Comparison of ENCODE assay signal across 26 cellular contexts in the genomic region with DNA sequence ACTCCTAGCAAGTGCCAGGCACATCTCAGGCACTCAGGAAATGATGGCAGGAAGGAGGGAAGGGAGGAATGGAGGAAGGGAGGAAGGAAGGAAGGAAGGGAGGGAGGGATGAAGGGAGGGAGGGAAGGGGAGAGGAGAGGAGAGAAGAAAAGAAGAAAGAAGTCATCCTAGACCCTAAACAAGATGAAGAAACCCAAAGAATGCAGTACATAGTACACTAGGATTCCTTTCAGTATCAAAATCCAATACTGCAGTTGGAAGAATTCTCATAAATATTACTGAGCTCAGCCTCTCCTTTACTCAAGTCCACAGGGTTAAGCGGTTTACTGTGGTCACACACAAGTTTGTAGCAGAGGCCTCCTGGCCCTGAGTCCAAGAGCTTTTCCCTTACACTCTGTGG.
"Had no signal": no experiment of that assay in that cellular context is flagged by ENCODE, and none has a peak within 500 bp of the region (broad histone marks: within the 10 kb centered on the region; RNA-seq: fewer than 3 reads in every experiment).

No MANE protein-coding gene starts in this region.

- DNase-seq: stimulated activated CD4-positive, alpha-beta T cell treated with anti-CD3 and anti-CD28 coated beads, Interleukin-2, amount 100 ng/mL, for 48 hours; stimulated activated CD4-positive, alpha-beta T cell treated with anti-CD3 and anti-CD28 coated beads, Interleukin-4, amount 100 ng/mL, for 1 hour; stimulated activated CD4-positive, alpha-beta T cell treated with anti-CD3 and anti-CD28 coated beads, Interleukin-4, amount 100 ng/mL, for 24 hours; stimulated activated CD4-positive, alpha-beta T cell treated with anti-CD3 and anti-CD28 coated beads, Interleukin-4, amount 100 ng/mL, for 4 hours; stimulated activated CD8-positive, alpha-beta memory T cell treated with anti-CD3 and anti-CD28 coated beads, Interleukin-4, amount 100 ng/mL, for 48 hours; stimulated activated naive B cell treated with anti-CD40 and anti-IgM and Interleukin-4, amounts not matched to agents 10 μg/mL and 1 μg/mL and 100 μg/mL, for 72 hours; stimulated activated naive CD4-positive, alpha-beta T cell treated with Interleukin-2 at 50 U/mL for 16 hours; stimulated activated naive CD8-positive, alpha-beta T cell treated with anti-CD3 and anti-CD28 coated beads, Interleukin-15, amount 100 ng/mL, for 72 hours; stimulated activated naive CD8-positive, alpha-beta T cell treated with anti-CD3 and anti-CD28 coated beads, Interleukin-15, Interleukin-2, amounts not matched to agents 100 U/mL and 50 U/mL, for 24 hours; stomach; substantia nigra; testis; thyroid gland; tibial artery; transverse colon; trophoblast cell; upper lobe of left lung; upper lobe of right lung; uterus had no signal

- H3K36me3 ChIP-seq: stomach, suprapubic skin, thoracic aorta, thyroid gland, tibial artery, tibial nerve, transverse colon, upper lobe of left lung, upper lobe of right lung, uterus, vagina had no signal

- H3K4me1 ChIP-seq: suprapubic skin, testis, thyroid gland, tibial artery, tibial nerve, transverse colon, upper lobe of left lung, upper lobe of right lung, uterus, vagina had no signal

- H3K4me3 ChIP-seq: stomach, suprapubic skin, testis, thoracic aorta, thyroid gland, tibial artery, tibial nerve, transverse colon, upper lobe of left lung, upper lobe of right lung, uterus, vagina had no signal

- FAIRE-seq: urothelium cell line had no signal

- H3K27ac ChIP-seq: stomach, suprapubic skin, testis, thoracic aorta, thyroid gland, tibial artery, tibial nerve, transverse colon, upper lobe of left lung, upper lobe of right lung, uterus, vagina had no signal

- H3K9me3 ChIP-seq: stomach, suprapubic skin, testis, thoracic aorta, thyroid gland, tibial artery, tibial nerve, transverse colon, upper lobe of left lung, upper lobe of right lung, uterus, vagina had no signal

- ATAC-seq: stimulated activated effector memory CD8-positive, alpha-beta T cell treated with anti-CD3 and anti-CD28 coated beads, Interleukin-12 subunit alpha, Interleukin-12 subunit beta, amount 100 ng/mL, for 72 hours; stimulated activated memory B cell treated with anti-CD40 and anti-IgM and Interleukin-4, amounts not matched to agents 10 μg/mL and 1 μg/mL and 100 μg/mL, for 72 hours; stimulated activated naive B cell treated with anti-CD40 and anti-IgM and Interleukin-4, amounts not matched to agents 10 μg/mL and 1 μg/mL and 100 μg/mL, for 72 hours; stimulated activated naive CD8-positive, alpha-beta T cell treated with anti-CD3 and anti-CD28 coated beads, Interleukin-15, amount 100 ng/mL, for 72 hours; stimulated activated naive CD8-positive, alpha-beta T cell treated with anti-CD3 and anti-CD28 coated beads, Interleukin-15, Interleukin-2, amounts not matched to agents 100 U/mL and 50 U/mL, for 24 hours; upper lobe of right lung had no signal

- H3K27me3 ChIP-seq: stomach, suprapubic skin, testis, thyroid gland, tibial artery, tibial nerve, transverse colon, upper lobe of left lung, upper lobe of right lung, uterus, vagina had no signal
